Comparison of ENCODE assay signal across 15 cellular contexts in the genomic region with DNA sequence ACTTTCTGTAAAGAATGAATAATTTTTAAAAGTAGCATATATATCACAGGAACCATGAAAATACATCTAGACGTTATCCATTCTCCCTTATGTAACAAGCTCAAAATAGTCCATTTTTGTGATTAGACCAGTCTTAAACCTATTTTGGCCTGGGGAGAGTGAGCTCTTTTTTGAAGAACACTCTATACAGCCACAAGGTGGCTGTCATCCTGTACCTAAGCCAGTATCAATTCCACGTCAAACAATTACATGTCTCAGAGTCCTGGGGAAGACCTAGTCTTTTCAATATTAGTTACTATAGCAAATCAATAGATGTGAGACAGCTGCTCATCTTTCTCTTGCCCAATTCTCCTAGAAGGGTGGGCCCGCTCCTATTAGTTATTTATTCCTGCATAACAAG. TPM values are rescaled to one million over a fixed set of nuclear protein-coding genes. Genes with fewer than 3 reads are reported as not detected.
DNase-seq lines count a peak whose midpoint lies in the region; ATAC-seq and TF ChIP-seq lines count a peak whose summit lies in the region.
"Had no signal": no experiment of that assay in that cellular context is flagged by ENCODE, and none has a peak within 500 bp of the region (broad histone marks: within the 10 kb centered on the region; RNA-seq: fewer than 3 reads in every experiment).

No MANE protein-coding gene starts in this region.

- TF ChIP-seq CTCF in C4-2B (conservative IDR thresholded peaks at IDR 0.05) (peak; percentile 5), LNCaP clone FGC (IDR thresholded peaks at IDR 0.05; ENCODE audit: control insufficient read depth, extremely low read depth, insufficient read depth) (peak; percentile 12; the same call in 1 of the 2 replicates), chondrocyte (IDR thresholded peaks at IDR 0.05) (peak; percentile 15), stomach (IDR thresholded peaks at IDR 0.05) (peak in 1 of 7 experiments; percentile 6)

- no peak overlapping the region for H3K27ac ChIP-seq in C4-2B
- H3K27ac ChIP-seq in stomach = no peak overlapping the region
- H3K27ac ChIP-seq: BLaER1, SK-N-MC had no signal

- no peak for TF ChIP-seq EP300 in stomach (IDR thresholded peaks at IDR 0.05)

- ATAC-seq in GM18858 (IDR thresholded peaks at IDR 0.05; ENCODE audit: unreplicated experiment) = peak; percentile 52
- ATAC-seq in GM19351 (IDR thresholded peaks at IDR 0.05; ENCODE audit: unreplicated experiment) = no peak
- ATAC-seq: naive thymus-derived CD4-positive, alpha-beta T cell had no signal

- peaks cover 0 to 5% (median 0%) of the 10 kb centered on the region in 4 donors for H3K4me1 ChIP-seq in stomach
- H3K4me1 ChIP-seq: BLaER1 had no signal

- no peaks in the 10 kb centered on the region for H3K9me3 Mint-ChIP-seq in chondrocyte (ENCODE audit: low read depth)
- H3K9me3 Mint-ChIP-seq: naive thymus-derived CD4-positive, alpha-beta T cell had no signal

- H3K36me3 ChIP-seq in stomach = no peaks in the 10 kb centered on the region
- H3K36me3 ChIP-seq: BLaER1 had no signal

- WGBS in stomach, 5 donors = 47 to 66% (median 64%) methylated on average over 3 of the region's 3 CpGs

- H3K9me3 ChIP-seq in stomach = peaks cover 0 to 4% (median 0%) of the 10 kb centered on the region in 4 donors
- H3K9me3 ChIP-seq: BLaER1 had no signal

- H3K4me1 Mint-ChIP-seq in chondrocyte (ENCODE audit: low read depth) = peaks cover 3% of the 10 kb centered on the region

- peaks cover 0 to 13% (median 7%) of the 10 kb centered on the region in 3 donors for H3K27me3 ChIP-seq in stomach
- H3K27me3 ChIP-seq: BLaER1 had no signal

- intact Hi-C loops in stomach (cut with DNase I; ENCODE audit: low total_unique reads) = no loop called here

- H3K4me3 ChIP-seq in LNCaP clone FGC (ENCODE audit: low read depth, low read length) = no peak overlapping the region
- no peak overlapping the region for H3K4me3 ChIP-seq in stomach
- H3K4me3 ChIP-seq: BLaER1, SK-N-MC had no signal

- no peak for TF ChIP-seq POLR2A in stomach (IDR thresholded peaks at IDR 0.05)

- no peaks in the 10 kb centered on the region for H3K36me3 Mint-ChIP-seq in chondrocyte (ENCODE audit: low read depth)
- H3K36me3 Mint-ChIP-seq: naive thymus-derived CD4-positive, alpha-beta T cell had no signal

- no peak overlapping the region for H3K27ac Mint-ChIP-seq in chondrocyte (ENCODE audit: unreplicated experiment)
- H3K27ac Mint-ChIP-seq: naive thymus-derived CD4-positive, alpha-beta T cell had no signal

- DNase-seq in LNCaP clone FGC (ENCODE audit: low read depth) (no peak), chondrocyte (ENCODE audit: low spot score) (no peak), A172 (ENCODE audit: low spot score) (no peak), stomach (no peak), activated T-cell treated with anti-CD3 and anti-CD28 coated beads for 4 hours (no peak)
- DNase-seq: activated naive CD4-positive, alpha-beta T cell; DMS79 treated with DMSO at 0.1 percent for 48 hours; naive thymus-derived CD4-positive, alpha-beta T cell; NCI-H1694; retina had no signal

- H3K27me3 Mint-ChIP-seq in chondrocyte (ENCODE audit: low read depth) = peaks cover 2% of the 10 kb centered on the region

- H3K4me3 Mint-ChIP-seq in chondrocyte (ENCODE audit: unreplicated experiment) = no peak overlapping the region
- H3K4me3 Mint-ChIP-seq: naive thymus-derived CD4-positive, alpha-beta T cell had no signal

RNA-seq across cellular contexts. Expression of a gene that starts 28.4 kb away (rescaled TPM):
- total RNA-seq in chondrocyte (6.8 to 10.8 TPM (median 7.3 TPM) in 3 replicates), stomach (1 to 10 TPM in 4 of 5 donors, not detected in 1; 3.0 to 9.4 (median 7.8) TPM)
- 48.1 and 63.8 TPM in 2 replicates for total RNA-seq in A172 (2014; rRNA removed; shearing (Covaris generic))
- polyA plus RNA-seq in stomach = 1 to 10 TPM; 2.2 to 4.9 (median 4.0) TPM

RNA-seq across cellular contexts. Expression of a gene that starts 48.1 kb away (rescaled TPM):
- 16.5 to 17.6 TPM (median 17.1 TPM) in 3 replicates for total RNA-seq in chondrocyte
- total RNA-seq in A172 (2014; rRNA removed; shearing (Covaris generic)) = 22.8 and 30.2 TPM in 2 replicates
- 10 to 100 TPM in 3 of 5 donors, 1 to 10 TPM in 2; 4.7 to 55.9 (median 24.4) TPM for total RNA-seq in stomach
- polyA plus RNA-seq in stomach = 10 to 100 TPM in 2 of 3 donors, 1 to 10 TPM in 1; 7.0 to 15.9 (median 14.6) TPM
